ENCODE assay signal across 9 cellular contexts in genomic region chr11:405976-406795, GRCh38. TPM values are rescaled to one million over a fixed set of nuclear protein-coding genes. Genes with fewer than 3 reads are reported as not detected.
A peak's percentile ranks its signal among the peaks of the same experiment; 100 is the strongest.
DNase-seq lines count a peak whose midpoint lies in the region; FAIRE-seq and TF ChIP-seq lines count a peak whose summit lies in the region.
"Had no signal": no experiment of that assay in that cellular context is flagged by ENCODE, and none has a peak within 500 bp of the region (broad histone marks: within the 10 kb centered on the region; RNA-seq: fewer than 3 reads in every experiment).

No MANE protein-coding gene starts in this region.

- peaks cover 1% of the 10 kb centered on the region for H3K36me3 Mint-ChIP-seq in IgD-negative memory B cell

- H3K27ac ChIP-seq in 22Rv1 (peak overlapping the region; percentile 73), H1 (ENCODE audit: low read depth, low read length) (no peak overlapping the region), muscle layer of duodenum (ENCODE audit: low read length) (no peak overlapping the region)

- H2BK20ac ChIP-seq in H1 (ENCODE audit: low read length) = no peak overlapping the region

- H4K91ac ChIP-seq in H1 (replicated peaks; ENCODE audit: insufficient read length, low read length) = no peak overlapping the region

- H4K8ac ChIP-seq in H1 (ENCODE audit: extremely low read depth, insufficient read depth, low read length) = no peak overlapping the region; the same call in 1 of the 2 replicates

- peaks cover 2% of the 10 kb centered on the region; the same call in 1 of the 2 replicates for H3K79me1 ChIP-seq in H1 (ENCODE audit: low read depth, low read length)

- H3K27me3 Mint-ChIP-seq in IgD-negative memory B cell = peaks cover 5% of the 10 kb centered on the region
- H3K27me3 Mint-ChIP-seq: activated B cell treated with CpG ODN at 0.5 μM for 24 hours had no signal

- POLR2A ChIA-PET in H1 (lab: Charles Lee; ENCODE audit: partially characterized antibody) = interaction anchor here (0.8 to 5.9 kb wide), 16 partner anchors 10 to 139 kb away, joined by 3 to 41 read pairs (median 4); partner anchors contain the start of genes ANO9, B4GALNT4, PTDSS2 and SIGIRR

- H3K4me2 ChIP-seq in H1 (ENCODE audit: insufficient read depth in 1 of 2, low read depth in 2 of 2, low read length in 2 of 2) = peak overlapping the region; percentile 1 to 79; a peak in 3 of 4 replicates

- H3K9me3 Mint-ChIP-seq in IgD-negative memory B cell = no peaks in the 10 kb centered on the region
- H3K9me3 Mint-ChIP-seq: activated B cell treated with CpG ODN at 0.5 μM for 24 hours had no signal

- CTCF ChIA-PET in H1 (lab: Charles Lee; ENCODE audit: partially characterized antibody) = interaction anchor here (1.1 to 2.8 kb wide), 11 partner anchors 10 to 156 kb away, joined by 3 to 24 read pairs (median 5); partner anchors contain the start of gene PTDSS2

- H3K27me3 ChIP-seq in H1 (replicated peaks in 1 of 4; ENCODE audit: control insufficient read depth in 3 of 4, extremely low read depth in 1 of 4, insufficient read depth in 3 of 4, low read length in 3 of 4) (peaks cover 0 to 5% (median 0%) of the 10 kb centered on the region in 4 experiments; a peak in 2 of 7 replicates), muscle layer of duodenum (ENCODE audit: low read depth, low read length) (no peaks in the 10 kb centered on the region)

- FAIRE-seq in H1 (lab: Jason Lieb, UNC) = no peak

- H2BK120ac ChIP-seq in H1 (replicated peaks; ENCODE audit: low read depth, low read length) = no peak overlapping the region

- H3K4me1 Mint-ChIP-seq in IgD-negative memory B cell = peaks cover 0 to 2% (median 2%) of the 10 kb centered on the region in 3 donors

- H3K14ac ChIP-seq in H1 (ENCODE audit: insufficient read length) = no peak overlapping the region

- peak overlapping the region in 2 of 4 donors; percentile 17 to 21 for H3K4me3 Mint-ChIP-seq in IgD-negative memory B cell

- H3K18ac ChIP-seq in H1 (ENCODE audit: extremely low read depth, low read length) = no peak overlapping the region

- TF ChIP-seq CTCF in 22Rv1 (IDR thresholded peaks at IDR 0.05) = no peak
- TF ChIP-seq CTCF in H1 (IDR thresholded peaks at IDR 0.05; ENCODE audit: control extremely low read depth in 1 of 3, insufficient read depth in 1 of 3, low read depth in 1 of 3, low read length in 3 of 3) = no peak

- H3K9me3 ChIP-seq in H1 (ENCODE audit: insufficient read depth in 2 of 2, low read depth in 1 of 2, low read length in 1 of 2) (no peaks in the 10 kb centered on the region), muscle layer of duodenum (ENCODE audit: control insufficient read depth in 1 of 2, low read length in 2 of 2) (no peaks in the 10 kb centered on the region)

- peaks cover 3% of the 10 kb centered on the region; the same call in 1 of the 2 replicates for H3K23me2 ChIP-seq in H1 (ENCODE audit: low read depth, low read length)

- no peak overlapping the region for H2AFZ ChIP-seq in H1 (ENCODE audit: low read length)

- no peak overlapping the region for H3K23ac ChIP-seq in H1 (ENCODE audit: insufficient read length)

- no peak overlapping the region for H3K56ac ChIP-seq in H1 (replicated peaks; ENCODE audit: insufficient read length, low read depth, low read length)

- H2BK5ac ChIP-seq in H1 (ENCODE audit: low read depth, low read length) = no peak overlapping the region

- no peak for TF ChIP-seq POLR2A in H1 (IDR thresholded peaks at IDR 0.05; ENCODE audit: control extremely low read depth in 1 of 2, low read depth in 2 of 2, low read length in 2 of 2)

- H3K4ac ChIP-seq in H1 (replicated peaks; ENCODE audit: insufficient read length, low read depth, low read length) = no peak overlapping the region

- no peak overlapping the region for H2BK15ac ChIP-seq in H1 (ENCODE audit: low read length)

- H3K79me2 ChIP-seq in H1 (ENCODE audit: control insufficient read depth in 1 of 2, insufficient read depth in 2 of 2, low read length in 2 of 2) = no peaks in the 10 kb centered on the region

- WGBS in H1 (ENCODE audit: extremely low coverage in 1 of 2, insufficient coverage in 1 of 2, insufficient read length in 1 of 2, insufficient replicate concordance in 2 of 2, low coverage in 1 of 2, low lambda C conversion rate in 2 of 2, missing lambda C conversion rate in 1 of 2), 2 experiments = 90% methylated on average over 33 of the region's 44 CpGs; no CpG with 5 or more reads in 1 of the 2 experiments

- H2BK12ac ChIP-seq in H1 (ENCODE audit: low read depth, low read length) = no peak overlapping the region

- H3K4me3 ChIP-seq in H1 (ENCODE audit: extremely low read depth in 1 of 4, insufficient read depth in 2 of 4, low read depth in 3 of 4, low read length in 4 of 4) = peak overlapping the region in 3 of 4 experiments; percentile 24 to 65 (median 34); a peak in 5 of 8 replicates
- H3K4me3 ChIP-seq in muscle layer of duodenum (ENCODE audit: low read depth in 1 of 2, low read length in 2 of 2) = peak overlapping the region; percentile 33 to 74

- peak overlapping the region in 2 of 3 donors; percentile 59 to 64 for H3K27ac Mint-ChIP-seq in IgD-negative memory B cell
- H3K27ac Mint-ChIP-seq: activated B cell treated with CpG ODN at 0.5 μM for 24 hours had no signal

- no peaks in the 10 kb centered on the region; a peak in 1 of 8 replicates for H3K36me3 ChIP-seq in H1 (ENCODE audit: control insufficient read depth in 2 of 4, insufficient read depth in 4 of 4, low read length in 3 of 4)
- H3K36me3 ChIP-seq in muscle layer of duodenum (ENCODE audit: control insufficient read depth in 1 of 2, insufficient read depth in 2 of 2, low read length in 2 of 2) = no peaks in the 10 kb centered on the region

- H4K20me1 ChIP-seq in H1 (replicated peaks in 1 of 2; ENCODE audit: control insufficient read depth in 1 of 2, insufficient read depth in 2 of 2, low read length in 2 of 2) = peaks cover 9 to 15% of the 10 kb centered on the region in 2 experiments

- H3K4me1 ChIP-seq in H1 (replicated peaks in 1 of 4; ENCODE audit: control insufficient read depth in 3 of 4, insufficient read depth in 4 of 4, low read length in 3 of 4) = peaks cover 0 to 11% (median 6%) of the 10 kb centered on the region in 4 experiments; a peak in 4 of 7 replicates
- peaks cover 0 to 15% of the 10 kb centered on the region in 2 donors for H3K4me1 ChIP-seq in muscle layer of duodenum (ENCODE audit: control insufficient read depth in 1 of 2, insufficient read depth in 2 of 2, low read length in 2 of 2)

- no peak overlapping the region for H4K5ac ChIP-seq in H1 (ENCODE audit: insufficient read length, low read depth, low read length)

- H3K9ac ChIP-seq in H1 (replicated peaks in 1 of 4; ENCODE audit: extremely low read depth in 1 of 4, low read depth in 3 of 4, low read length in 3 of 4) = no peak overlapping the region

- TF ChIP-seq EP300 in H1 (IDR thresholded peaks at IDR 0.05; ENCODE audit: borderline replicate concordance in 1 of 2, low read depth in 2 of 2, low read length in 2 of 2) = no peak

- no peak for TF ChIP-seq RAD21 in H1 (IDR thresholded peaks at IDR 0.05 in 1 of 2, conservative IDR thresholded peaks at IDR 0.05 in 1 of 2; ENCODE audit: low read depth in 2 of 2, low read length in 2 of 2)

- DNase-seq in H1 (ENCODE audit: low read depth in 1 of 2, low spot score in 2 of 2) = peak in 1 of 2 experiments; percentile 56
- no peak for DNase-seq in midbrain (lab: John Stamatoyannopoulos, UW)
- DNase-seq in NOMO-1 (lab: John Stamatoyannopoulos, UW; ENCODE audit: unreplicated experiment in 2 of 2) = no peak
- DNase-seq in medulla oblongata (ENCODE audit: extremely low spot score) = no peak
- DNase-seq in DMS 273 (lab: John Stamatoyannopoulos, UW; ENCODE audit: unreplicated experiment) = no peak

- no peak overlapping the region for H2AK5ac ChIP-seq in H1 (ENCODE audit: low read depth, low read length)

RNA-seq across cellular contexts. Expression of gene SIGIRR, which starts 8.6 kb away (rescaled TPM):
- polyA plus RNA-seq in IgD-negative memory B cell (130 TPM), H1 (2011; rRNA removed) (55.2 and 94.2 TPM in 2 replicates)
- 66.3 and 68.9 TPM in 2 replicates for total RNA-seq in H1 (2021; fragmentation: NEBNext Ultra II Directional; extraction: Animal tissue kit (Norgen Biotek cat#: 25700))
- polyA plus RNA-seq in H1 (2011; cell fraction: cytosol; rRNA removed) = 57.0 TPM
- polyA plus RNA-seq in H1 (2011; cell fraction: nucleus; rRNA removed) = 133 TPM
- polyA plus RNA-seq in H1 (2012, experiment 1 of 2) = 35.4 to 56.4 TPM (median 48.3 TPM) in 4 replicates
- polyA plus RNA-seq in H1 (2012, experiment 2 of 2) = 55.4 TPM
- 51.9 TPM for polyA plus RNA-seq in H1 (2013, experiment 1 of 2)
- polyA plus RNA-seq in H1 (2013, experiment 2 of 2) = 52.5 TPM
- 13.0 and 16.6 TPM in 2 replicates for polyA minus RNA-seq in H1 (2011; rRNA and poly(A)+ RNA removed)
- polyA minus RNA-seq in H1 (2011; cell fraction: cytosol; rRNA and poly(A)+ RNA removed) = 26.2 TPM
- polyA minus RNA-seq in H1 (2011; cell fraction: nucleus; rRNA and poly(A)+ RNA removed) = 24.8 TPM

RNA-seq across cellular contexts. Expression of gene PKP3, which starts 12.2 kb away (rescaled TPM):
- polyA plus RNA-seq in IgD-negative memory B cell = not detected
- 28.5 and 28.7 TPM in 2 replicates for total RNA-seq in H1 (2021; fragmentation: NEBNext Ultra II Directional; extraction: Animal tissue kit (Norgen Biotek cat#: 25700))
- 16.7 and 28.0 TPM in 2 replicates for polyA plus RNA-seq in H1 (2011; rRNA removed)
- polyA plus RNA-seq in H1 (2011; cell fraction: cytosol; rRNA removed) = 25.0 TPM
- 35.4 TPM for polyA plus RNA-seq in H1 (2011; cell fraction: nucleus; rRNA removed)
- 10.9 to 22.0 TPM (median 18.8 TPM) in 4 replicates for polyA plus RNA-seq in H1 (2012, experiment 1 of 2)
- polyA plus RNA-seq in H1 (2012, experiment 2 of 2) = 14.5 TPM
- 11.0 TPM for polyA plus RNA-seq in H1 (2013, experiment 1 of 2)
- 12.3 TPM for polyA plus RNA-seq in H1 (2013, experiment 2 of 2)
- 11.3 and 13.9 TPM in 2 replicates for polyA minus RNA-seq in H1 (2011; rRNA and poly(A)+ RNA removed)
- 33.5 TPM for polyA minus RNA-seq in H1 (2011; cell fraction: cytosol; rRNA and poly(A)+ RNA removed)
- 11.1 TPM for polyA minus RNA-seq in H1 (2011; cell fraction: nucleus; rRNA and poly(A)+ RNA removed)

RNA-seq across cellular contexts. Expression of gene ANO9, which starts 35.6 kb away (rescaled TPM):
- polyA plus RNA-seq in IgD-negative memory B cell (4.9 TPM), H1 (2011; rRNA removed) (20.7 and 24.6 TPM in 2 replicates)
- 18.0 and 20.0 TPM in 2 replicates for total RNA-seq in H1 (2021; fragmentation: NEBNext Ultra II Directional; extraction: Animal tissue kit (Norgen Biotek cat#: 25700))
- polyA plus RNA-seq in H1 (2011; cell fraction: cytosol; rRNA removed) = 19.7 TPM
- polyA plus RNA-seq in H1 (2011; cell fraction: nucleus; rRNA removed) = 185 TPM
- polyA plus RNA-seq in H1 (2012, experiment 1 of 2) = 20.7 to 42.8 TPM (median 32.2 TPM) in 4 replicates
- 11.9 TPM for polyA plus RNA-seq in H1 (2012, experiment 2 of 2)
- 14.6 TPM for polyA plus RNA-seq in H1 (2013, experiment 1 of 2)
- 13.7 TPM for polyA plus RNA-seq in H1 (2013, experiment 2 of 2)
- polyA minus RNA-seq in H1 (2011; rRNA and poly(A)+ RNA removed) = 5.2 and 7.0 TPM in 2 replicates
- polyA minus RNA-seq in H1 (2011; cell fraction: cytosol; rRNA and poly(A)+ RNA removed) = 5.6 TPM
- 19.3 TPM for polyA minus RNA-seq in H1 (2011; cell fraction: nucleus; rRNA and poly(A)+ RNA removed)

RNA-seq across cellular contexts. Expression of gene B4GALNT4, which starts 36.9 kb away (rescaled TPM):
- polyA plus RNA-seq in IgD-negative memory B cell (not detected), H1 (2011; rRNA removed) (40.9 and 69.4 TPM in 2 replicates)
- total RNA-seq in H1 (2021; fragmentation: NEBNext Ultra II Directional; extraction: Animal tissue kit (Norgen Biotek cat#: 25700)) = 76.3 and 89.0 TPM in 2 replicates
- 62.2 TPM for polyA plus RNA-seq in H1 (2011; cell fraction: cytosol; rRNA removed)
- 329 TPM for polyA plus RNA-seq in H1 (2011; cell fraction: nucleus; rRNA removed)
- 55.4 to 118 TPM (median 90.1 TPM) in 4 replicates for polyA plus RNA-seq in H1 (2012, experiment 1 of 2)
- 69.9 TPM for polyA plus RNA-seq in H1 (2012, experiment 2 of 2)
- polyA plus RNA-seq in H1 (2013, experiment 1 of 2) = 55.2 TPM
- 48.0 TPM for polyA plus RNA-seq in H1 (2013, experiment 2 of 2)
- polyA minus RNA-seq in H1 (2011; rRNA and poly(A)+ RNA removed) = 6.4 and 7.0 TPM in 2 replicates
- 19.7 TPM for polyA minus RNA-seq in H1 (2011; cell fraction: cytosol; rRNA and poly(A)+ RNA removed)
- polyA minus RNA-seq in H1 (2011; cell fraction: nucleus; rRNA and poly(A)+ RNA removed) = 37.0 TPM
- total RNA-seq: activated B cell treated with CpG ODN at 0.5 μM for 24 hours had no signal

RNA-seq across cellular contexts. Expression of gene PTDSS2, which starts 43.9 kb away (rescaled TPM):
- polyA plus RNA-seq in IgD-negative memory B cell = 10.9 TPM
- 48.7 and 52.4 TPM in 2 replicates for total RNA-seq in H1 (2021; fragmentation: NEBNext Ultra II Directional; extraction: Animal tissue kit (Norgen Biotek cat#: 25700))
- polyA plus RNA-seq in H1 (2011; rRNA removed) = 68.2 and 108 TPM in 2 replicates
- polyA plus RNA-seq in H1 (2011; cell fraction: cytosol; rRNA removed) = 69.7 TPM
- polyA plus RNA-seq in H1 (2011; cell fraction: nucleus; rRNA removed) = 197 TPM
- 33.3 to 60.1 TPM (median 54.3 TPM) in 4 replicates for polyA plus RNA-seq in H1 (2012, experiment 1 of 2)
- polyA plus RNA-seq in H1 (2012, experiment 2 of 2) = 51.9 TPM
- 42.4 TPM for polyA plus RNA-seq in H1 (2013, experiment 1 of 2)
- 39.1 TPM for polyA plus RNA-seq in H1 (2013, experiment 2 of 2)
- polyA minus RNA-seq in H1 (2011; rRNA and poly(A)+ RNA removed) = 49.6 and 57.3 TPM in 2 replicates
- polyA minus RNA-seq in H1 (2011; cell fraction: cytosol; rRNA and poly(A)+ RNA removed) = 38.8 TPM
- 51.9 TPM for polyA minus RNA-seq in H1 (2011; cell fraction: nucleus; rRNA and poly(A)+ RNA removed)

Comparison
In these comparisons a context has a peak if more than half of its experiments do, and no peak if none do; other contexts are left out.
1. RNA of gene PKP3, which starts 12.2 kb away (polyA plus RNA-seq): 10.9 to 35.4 TPM in H1; not detected in IgD-negative memory B cell (single experiment); every median in the first group is over 10 times any median in the second.